In genomic region chr15:25185156-25185710, GRCh38 we compare ENCODE assay signal across 18 cellular contexts.
"Had no signal": no experiment of that assay in that cellular context is flagged by ENCODE, and none has a peak within 500 bp of the region (broad histone marks: within the 10 kb centered on the region; RNA-seq: fewer than 3 reads in every experiment).

No MANE protein-coding gene starts in this region.

- ATAC-seq: activated CD8-positive, alpha-beta T cell treated with anti-CD3 and anti-CD28 coated beads, Interleukin-2, amount 10 ng/mL, durations not matched to agents 7 days and 5 days; activated T-helper 17 cell treated with anti-CD3 and anti-CD28 coated beads, Interleukin-2, amount 50 U/mL, for 72 hours; body of pancreas; left lung; stimulated activated memory B cell treated with anti-CD40 and anti-IgM and Interleukin-4, amounts not matched to agents 10 μg/mL and 1 μg/mL and 100 μg/mL, for 72 hours had no signal

- H3K36me3 ChIP-seq: cardiac muscle cell, left lung, stomach, suprapubic skin, vagina had no signal

- H3K36me3 Mint-ChIP-seq: stimulated activated memory B cell treated with anti-CD40 and anti-IgM and Interleukin-4, amounts not matched to agents 10 μg/mL and 1 μg/mL and 100 μg/mL, for 72 hours had no signal

- H3K9me3 ChIP-seq: SK-N-SH had no signal

- H3K27ac Mint-ChIP-seq: activated CD8-positive, alpha-beta T cell treated with anti-CD3 and anti-CD28 coated beads, Interleukin-2, amount 10 ng/mL, durations not matched to agents 7 days and 5 days; activated T-cell treated with anti-CD3 and anti-CD28 coated beads, Interleukin-2, amount 50 U/mL, for 24 hours; activated T-helper 17 cell treated with anti-CD3 and anti-CD28 coated beads, Interleukin-2, amount 50 U/mL, for 72 hours; progenitor cell of endocrine pancreas; stimulated activated memory B cell treated with anti-CD40 and anti-IgM and Interleukin-4, amounts not matched to agents 10 μg/mL and 1 μg/mL and 100 μg/mL, for 72 hours had no signal

- H3K4me1 ChIP-seq: body of pancreas, left lung, stomach, suprapubic skin, vagina had no signal

- H3K4me3 Mint-ChIP-seq: activated CD8-positive, alpha-beta T cell treated with anti-CD3 and anti-CD28 coated beads, Interleukin-2, amount 10 ng/mL, durations not matched to agents 7 days and 5 days; activated T-cell treated with anti-CD3 and anti-CD28 coated beads, Interleukin-2, amount 50 U/mL, for 24 hours; activated T-helper 17 cell treated with anti-CD3 and anti-CD28 coated beads, Interleukin-2, amount 50 U/mL, for 72 hours; stimulated activated memory B cell treated with anti-CD40 and anti-IgM and Interleukin-4, amounts not matched to agents 10 μg/mL and 1 μg/mL and 100 μg/mL, for 72 hours had no signal

- H3K27me3 Mint-ChIP-seq: activated T-cell treated with anti-CD3 and anti-CD28 coated beads, Interleukin-2, amount 50 U/mL, for 24 hours; activated T-helper 17 cell treated with anti-CD3 and anti-CD28 coated beads, Interleukin-2, amount 50 U/mL, for 72 hours; progenitor cell of endocrine pancreas; stimulated activated memory B cell treated with anti-CD40 and anti-IgM and Interleukin-4, amounts not matched to agents 10 μg/mL and 1 μg/mL and 100 μg/mL, for 72 hours had no signal

- H3K27me3 ChIP-seq: body of pancreas, cardiac muscle cell, left lung, stomach, suprapubic skin, vagina had no signal

- H3K27ac ChIP-seq: body of pancreas, cardiac muscle cell, left lung, stomach, suprapubic skin, vagina had no signal

- H3K4me1 Mint-ChIP-seq: activated T-helper 17 cell treated with anti-CD3 and anti-CD28 coated beads, Interleukin-2, amount 50 U/mL, for 72 hours; stimulated activated memory B cell treated with anti-CD40 and anti-IgM and Interleukin-4, amounts not matched to agents 10 μg/mL and 1 μg/mL and 100 μg/mL, for 72 hours had no signal

- H3K4me3 ChIP-seq: body of pancreas, cardiac muscle cell, left lung, stomach, suprapubic skin, vagina had no signal

- DNase-seq: activated CD4-positive, alpha-beta T cell treated with anti-CD3 and anti-CD28 coated beads for 1 hour; activated CD4-positive, alpha-beta T cell treated with anti-CD3 and anti-CD28 coated beads, Interleukin-2, amount 50 U/mL, for 1 hour; activated CD8-positive, alpha-beta T cell treated with anti-CD3 and anti-CD28 coated beads, Interleukin-2, amount 10 ng/mL, durations not matched to agents 7 days and 5 days; activated naive CD4-positive, alpha-beta T cell treated with Interleukin-2 at 50 U/mL for 16 hours; activated T-cell treated with anti-CD3 and anti-CD28 coated beads, Interleukin-2, amount 50 U/mL, for 24 hours; occipital lobe; retina; SK-N-SH; stomach; trophoblast cell had no signal
